30 cellular contexts compared by ENCODE assay signal in the genomic region with DNA sequence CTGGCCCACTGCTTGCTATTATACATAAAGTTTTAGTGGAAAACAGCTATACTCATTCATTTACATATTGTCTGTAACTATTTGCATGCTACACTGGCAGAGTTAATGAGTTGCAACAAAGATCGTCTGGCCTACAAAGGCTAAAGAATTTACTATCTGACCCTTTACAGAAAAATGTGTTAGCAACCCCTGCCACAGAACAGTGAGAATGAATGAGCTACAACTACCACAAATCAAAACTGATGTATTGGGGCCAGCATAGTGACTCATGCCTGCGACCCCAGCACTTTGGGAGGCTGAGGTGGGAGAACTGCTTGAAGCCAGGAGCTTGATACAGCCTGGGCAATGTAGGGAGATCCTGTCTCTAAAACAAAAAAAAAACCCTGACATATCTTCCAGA.
"Had no signal": no experiment of that assay in that cellular context is flagged by ENCODE, and none has a peak within 500 bp of the region (broad histone marks: within the 10 kb centered on the region; RNA-seq: fewer than 3 reads in every experiment).

No MANE protein-coding gene starts in this region.

- ATAC-seq: activated naive CD4-positive, alpha-beta T cell treated with anti-CD3 and anti-CD28 coated beads, Interleukin-2, amount 50 U/mL, for 72 hours; activated T-cell treated with anti-CD3 and anti-CD28 coated beads, Interleukin-2, amount 50 U/mL, for 72 hours; esophagus mucosa; foreskin keratinocyte; gastrocnemius medialis had no signal

- H3K9me3 ChIP-seq: ascending aorta, breast epithelium, gastrocnemius medialis had no signal

- H3K4me1 ChIP-seq: breast epithelium, foreskin keratinocyte, gastrocnemius medialis had no signal

- H3K4me1 Mint-ChIP-seq: activated CD4-positive, alpha-beta T cell treated with anti-CD3 and anti-CD28 coated beads, Interleukin-2, amount 10 ng/mL, durations not matched to agents 7 days and 5 days; activated naive CD4-positive, alpha-beta T cell treated with anti-CD3 and anti-CD28 coated beads, Interleukin-2, amount 10 ng/mL, durations not matched to agents 7 days and 5 days; brain; central memory CD8-positive, alpha-beta T cell; endodermal cell had no signal

- H3K27me3 ChIP-seq: ascending aorta, breast epithelium, gastrocnemius medialis had no signal

- H3K4me3 Mint-ChIP-seq: activated CD4-positive, alpha-beta memory T cell treated with anti-CD3 and anti-CD28 coated beads, Interleukin-2, amount 10 ng/mL, durations not matched to agents 7 days and 5 days; activated CD4-positive, alpha-beta T cell treated with anti-CD3 and anti-CD28 coated beads, Interleukin-2, amount 10 ng/mL, durations not matched to agents 7 days and 5 days; activated naive CD4-positive, alpha-beta T cell treated with anti-CD3 and anti-CD28 coated beads, Interleukin-2, amount 10 ng/mL, durations not matched to agents 7 days and 5 days; activated naive CD8-positive, alpha-beta T cell treated with anti-CD3 and anti-CD28 coated beads, Interleukin-2, amount 10 ng/mL, durations not matched to agents 7 days and 5 days; activated T-cell treated with anti-CD3 and anti-CD28 coated beads, Interleukin-2, amount 50 U/mL, for 24 hours; activated T-cell treated with anti-CD3 and anti-CD28 coated beads, Interleukin-2, amount 50 U/mL, for 72 hours; brain; central memory CD8-positive, alpha-beta T cell; dendritic cell treated with granulocyte-macrophage colony-stimulating factor and Interleukin-4, amounts not matched to agents 40 ng/mL and 50 ng/mL, for 4 days; endodermal cell had no signal

- H3K27me3 Mint-ChIP-seq: activated CD4-positive, alpha-beta T cell treated with anti-CD3 and anti-CD28 coated beads, Interleukin-2, amount 10 ng/mL, durations not matched to agents 7 days and 5 days; activated naive CD4-positive, alpha-beta T cell treated with anti-CD3 and anti-CD28 coated beads, Interleukin-2, amount 10 ng/mL, durations not matched to agents 7 days and 5 days had no signal

- DNase-seq: activated CD4-positive, alpha-beta memory T cell treated with anti-CD3 and anti-CD28 coated beads, Interleukin-2, amount 10 ng/mL, durations not matched to agents 7 days and 5 days; activated CD4-positive, alpha-beta T cell treated with anti-CD3 and anti-CD28 coated beads for 4 hours; activated CD4-positive, alpha-beta T cell treated with anti-CD3 and anti-CD28 coated beads, Interleukin-2, amount 10 ng/mL, durations not matched to agents 7 days and 5 days; activated CD4-positive, alpha-beta T cell treated with anti-CD3 and anti-CD28 coated beads, Interleukin-2, amount 50 U/mL, for 4 hours; activated CD4-positive, CD25-positive, alpha-beta regulatory T cell; activated CD4-positive, CD25-positive, alpha-beta regulatory T cell treated with anti-CD3 and anti-CD28 coated beads, Interleukin-2, amount 50 U/mL, for 72 hours; activated CD8-positive, alpha-beta memory T cell treated with anti-CD3 and anti-CD28 coated beads, Interleukin-2, amount 50 U/mL, for 48 hours; activated gamma-delta T cell; activated naive CD4-positive, alpha-beta T cell; activated naive CD4-positive, alpha-beta T cell treated with anti-CD3 and anti-CD28 coated beads, Interleukin-2, amount 10 ng/mL, durations not matched to agents 7 days and 5 days; activated naive CD8-positive, alpha-beta T cell treated with anti-CD3 and anti-CD28 coated beads, Interleukin-2, amount 10 ng/mL, durations not matched to agents 7 days and 5 days; activated T-cell treated with anti-CD3 and anti-CD28 coated beads for 4 hours; activated T-cell treated with anti-CD3 and anti-CD28 coated beads, Interleukin-2, amount 50 U/mL, for 24 hours; activated T-cell treated with anti-CD3 and anti-CD28 coated beads, Interleukin-2, amount 50 U/mL, for 72 hours; dorsolateral prefrontal cortex; effector memory CD4-positive, alpha-beta T cell; endodermal cell; foreskin keratinocyte; gastrocnemius medialis; T-helper 1 cell; T-helper 2 cell had no signal

- H3K36me3 Mint-ChIP-seq: activated naive CD4-positive, alpha-beta T cell treated with anti-CD3 and anti-CD28 coated beads, Interleukin-2, amount 10 ng/mL, durations not matched to agents 7 days and 5 days; activated naive CD4-positive, alpha-beta T cell treated with anti-CD3 and anti-CD28 coated beads, Interleukin-2, amount 50 U/mL, for 72 hours; activated naive CD8-positive, alpha-beta T cell treated with anti-CD3 and anti-CD28 coated beads, Interleukin-2, amount 10 ng/mL, durations not matched to agents 7 days and 5 days; brain had no signal

- H3K4me3 ChIP-seq: ascending aorta, breast epithelium, cardiac muscle cell, coronary artery, dorsolateral prefrontal cortex, gastrocnemius medialis had no signal

- H3K36me3 ChIP-seq: breast epithelium, cardiac muscle cell, gastrocnemius medialis had no signal

- H3K27ac Mint-ChIP-seq: activated CD4-positive, alpha-beta memory T cell treated with anti-CD3 and anti-CD28 coated beads, Interleukin-2, amount 10 ng/mL, durations not matched to agents 7 days and 5 days; activated CD4-positive, alpha-beta T cell treated with anti-CD3 and anti-CD28 coated beads, Interleukin-2, amount 10 ng/mL, durations not matched to agents 7 days and 5 days; activated naive CD4-positive, alpha-beta T cell treated with anti-CD3 and anti-CD28 coated beads, Interleukin-2, amount 10 ng/mL, durations not matched to agents 7 days and 5 days; activated naive CD4-positive, alpha-beta T cell treated with anti-CD3 and anti-CD28 coated beads, Interleukin-2, amount 50 U/mL, for 72 hours; activated naive CD8-positive, alpha-beta T cell treated with anti-CD3 and anti-CD28 coated beads, Interleukin-2, amount 10 ng/mL, durations not matched to agents 7 days and 5 days; activated T-cell treated with anti-CD3 and anti-CD28 coated beads, Interleukin-2, amount 50 U/mL, for 24 hours; activated T-cell treated with anti-CD3 and anti-CD28 coated beads, Interleukin-2, amount 50 U/mL, for 72 hours; brain; dendritic cell treated with granulocyte-macrophage colony-stimulating factor and Interleukin-4, amounts not matched to agents 40 ng/mL and 50 ng/mL, for 4 days; endodermal cell had no signal

- H3K27ac ChIP-seq: breast epithelium, cardiac muscle cell, dorsolateral prefrontal cortex, foreskin keratinocyte, gastrocnemius medialis had no signal
